ENCODE assay signal across 20 cellular contexts in genomic region chr1:18668051-18668450, GRCh38. TPM values are rescaled to one million over a fixed set of nuclear protein-coding genes. Genes with fewer than 3 reads are reported as not detected.
A peak's percentile ranks its signal among the peaks of the same experiment; 100 is the strongest.
DNase-seq lines count a peak whose midpoint lies in the region; ATAC-seq, FAIRE-seq and TF ChIP-seq lines count a peak whose summit lies in the region.
"Had no signal": no experiment of that assay in that cellular context is flagged by ENCODE, and none has a peak within 500 bp of the region (broad histone marks: within the 10 kb centered on the region; RNA-seq: fewer than 3 reads in every experiment).

No MANE protein-coding gene starts in this region.

- no peak for TF ChIP-seq POLR2A in A549 (IDR thresholded peaks at IDR 0.05; ENCODE audit: low read length)

- intact Hi-C loops in PC-9 (cut with micrococcal nuclease; ENCODE audit: unreplicated experiment) (loop anchor here (2.0 kb wide), 1 partner anchor 25 kb away; no protein-coding TSS in a partner anchor), posterior vena cava (cut with DNase I) (no loop called here)

- no peak for TF ChIP-seq RAD21 in A549 (conservative IDR thresholded peaks at IDR 0.05 in 1 of 2, IDR thresholded peaks at IDR 0.05 in 1 of 2)

- no peak for FAIRE-seq in A549 (lab: Jason Lieb, UNC)
- FAIRE-seq: K562 had no signal

- H3K36me3 ChIP-seq in PC-9 (ENCODE audit: low read depth) (no peaks in the 10 kb centered on the region), osteoblast (ENCODE audit: insufficient read depth, low read length) (no peaks in the 10 kb centered on the region)

- CTCF ChIA-PET in A549 (lab: Yijun Ruan, JAX): interaction anchor here (1.0 to 3.6 kb wide), 3 partner anchors 13 to 71 kb away, joined by 3 to 24 read pairs (median 3); no protein-coding TSS in a partner anchor
- CTCF ChIA-PET in PC-9 (lab: Charles Lee): no interaction called here

- H3K4me1 ChIP-seq in A549 (peaks cover 54% of the 10 kb centered on the region), PC-9 (replicated peaks; ENCODE audit: insufficient read depth) (peaks cover 82% of the 10 kb centered on the region), osteoblast (ENCODE audit: insufficient read depth, low read length) (no peaks in the 10 kb centered on the region)

- H3K27me3 ChIP-seq in PC-9 (ENCODE audit: insufficient read depth, low read depth) (no peaks in the 10 kb centered on the region), osteoblast (ENCODE audit: insufficient read depth, low read length) (no peaks in the 10 kb centered on the region)

- DNase-seq in A549 (ENCODE audit: low read depth in 1 of 2, low spot score in 1 of 2): peak in 1 of 2 experiments; percentile 58
- peak in 1 of 2 experiments; percentile 29 for DNase-seq in PC-9
- DNase-seq in epithelial cell of prostate (ENCODE audit: low read depth, low spot score): no peak
- DNase-seq in osteoblast (ENCODE audit: insufficient read length, low spot score, missing footprints): peak; percentile 17
- DNase-seq in posterior vena cava (ENCODE audit: low spot score): no peak
- no peak for DNase-seq in hippocampal formation (lab: John Stamatoyannopoulos, UW)
- DNase-seq: C1 segment of cervical spinal cord, DMS153, HCEC 1CT, NCI-H1048, NCI-H146, NCI-H2081 treated with DMSO at 0.1 percent for 48 hours, NCI-H524 treated with DMSO at 0.1 percent for 48 hours had no signal

- H3F3A ChIP-seq in PC-9 (ENCODE audit: insufficient read depth, low read depth): peaks cover 53% of the 10 kb centered on the region

- H3K79me2 ChIP-seq in PC-9 (ENCODE audit: low read depth) (no peaks in the 10 kb centered on the region), osteoblast (ENCODE audit: insufficient read depth, low read length) (no peaks in the 10 kb centered on the region)

- BruUV-seq in PC-9 (replicated peaks; lab: Mats Ljungman, UMichigan): no TSS peak

- H4K20me1 ChIP-seq in PC-9 (ENCODE audit: insufficient read depth) (no peaks in the 10 kb centered on the region), osteoblast (ENCODE audit: insufficient read depth, low read length) (no peaks in the 10 kb centered on the region)

- H3K4me2 ChIP-seq in A549 (peak overlapping the region; percentile 65), PC-9 (peak overlapping the region; percentile 72), osteoblast (ENCODE audit: insufficient read depth, low read length) (no peak overlapping the region)

- H2AFZ ChIP-seq in PC-9 (no peak overlapping the region), osteoblast (ENCODE audit: low read length) (no peak overlapping the region)

- H3K9me3 ChIP-seq in A549 (no peaks in the 10 kb centered on the region), PC-9 (ENCODE audit: insufficient read depth, low read depth) (no peaks in the 10 kb centered on the region), osteoblast (ENCODE audit: low read depth, low read length) (no peaks in the 10 kb centered on the region)

- POLR2A ChIA-PET in A549 (lab: Yijun Ruan, JAX): interaction anchor here (1.4 kb wide), 1 partner anchor 36 kb away, joined by 4 read pairs; no protein-coding TSS in a partner anchor
- POLR2A ChIA-PET in PC-9 (lab: Charles Lee; ENCODE audit: unreplicated experiment): no interaction called here

- 0% methylated on average over 1 of the region's 2 CpGs for WGBS in A549 (ENCODE audit: missing lambda C conversion rate)

- TF ChIP-seq CTCF in A549 (IDR thresholded peaks at IDR 0.05) (no peak), PC-9 (conservative IDR thresholded peaks at IDR 0.05) (no peak), osteoblast (IDR thresholded peaks at IDR 0.05; ENCODE audit: extremely low read depth, low read depth, low read length) (no peak)

- no peak for TF ChIP-seq EP300 in A549 (IDR thresholded peaks at IDR 0.05)

- H3K27ac ChIP-seq in A549 (peak overlapping the region; percentile 89 to 97), PC-9 (peak overlapping the region; percentile 93), epithelial cell of prostate (peak overlapping the region; percentile 62), osteoblast (ENCODE audit: low read depth, low read length) (no peak overlapping the region)
- H3K27ac ChIP-seq: 22Rv1, HL-60 had no signal

- H3K4me3 ChIP-seq in A549 (no peak overlapping the region), PC-9 (peak overlapping the region; percentile 13; the same call in 1 of the 2 replicates), osteoblast (ENCODE audit: insufficient read depth, low read length) (no peak overlapping the region)
- H3K4me3 ChIP-seq: K562 had no signal

- peak; percentile 51 to 70; a peak in 3 of 6 replicates for ATAC-seq in A549
- ATAC-seq in HG03159 (IDR thresholded peaks at IDR 0.05; ENCODE audit: unreplicated experiment): no peak
- ATAC-seq in GM19452 (IDR thresholded peaks at IDR 0.05; ENCODE audit: unreplicated experiment): no peak
- ATAC-seq: K562, Right ventricle myocardium inferior, SK-N-SH treated with all-trans-retinoic acid at 6 μM for 48 hours had no signal

- no peaks in the 10 kb centered on the region for H3K9me2 ChIP-seq in PC-9 (ENCODE audit: insufficient read depth)

TF ChIP-seq in A549, 52 proteins besides CTCF, POLR2A, EP300 and RAD21:
- TF ChIP-seq JUN (IDR thresholded peaks at IDR 0.05): 0 out of 5 replicates have a peak, but pooled peaks of 1 of the 2 experiments have one; percentile 16
- no peak for TF ChIP-seq MAX (IDR thresholded peaks at IDR 0.05)

RNA-seq across cellular contexts. Expression of gene PAX7, which starts 37.4 kb away (rescaled TPM):
- polyA plus RNA-seq in A549 (2011; rRNA removed): 0.48 and 0.93 TPM in 2 replicates
- polyA plus RNA-seq in A549 (2012; cell fraction: cytosol; rRNA removed): 0.18 and 0.19 TPM in 2 replicates
- 0.16 and 0.19 TPM in 2 replicates for polyA plus RNA-seq in A549 (2012; cell fraction: nucleus; rRNA removed)
- polyA plus RNA-seq in A549 (2017; fragmentation: RNase III; extraction: RNeasy Plus Mini Kit Qiagen cat#74134 plus additional on column Dnase treatment): 0.13 to 0.23 TPM (median 0.21 TPM) in 3 replicates
- 0.45 and 0.54 TPM in 2 replicates for polyA minus RNA-seq in A549 (2011; rRNA and poly(A)+ RNA removed)
- total RNA-seq in PC-9 (2021): not detected in 2 replicates
- not detected in 2 replicates for total RNA-seq in osteoblast
- not detected for total RNA-seq in posterior vena cava
- total RNA-seq: K562, Right ventricle myocardium inferior had no signal
- polyA plus RNA-seq: K562 had no signal

Comparison
In these comparisons a context has a peak if more than half of its experiments do, and no peak if none do; other contexts are left out.
1. ATAC-seq: peak in A549 (2 of 2); none in HG03159 (single experiment) and GM19452 (single experiment).